In genomic region chr3:71447803-71448202, GRCh38 we compare ENCODE assay signal across 1 cellular context.
TF ChIP-seq lines count a peak whose summit lies in the region.

No MANE protein-coding gene starts in this region.

TF ChIP-seq in WTC11, 78 proteins besides CTCF, POLR2A, EP300 and RAD21 (continued from another document):
- TF ChIP-seq ARID4B (CRISPR knock-in tag; IDR thresholded peaks at IDR 0.05; ENCODE audit: borderline replicate concordance) (no peak), ZBTB21 (CRISPR knock-in tag; IDR thresholded peaks at IDR 0.05; ENCODE audit: borderline replicate concordance) (no peak), PRDM15 (CRISPR knock-in tag; IDR thresholded peaks at IDR 0.05) (no peak), CBFB (CRISPR knock-in tag; IDR thresholded peaks at IDR 0.05; ENCODE audit: low read depth) (no peak), E2F5 (CRISPR knock-in tag; IDR thresholded peaks at IDR 0.05) (no peak), MLX (CRISPR knock-in tag; IDR thresholded peaks at IDR 0.05) (no peak), HMGA2 (CRISPR knock-in tag; IDR thresholded peaks at IDR 0.05) (no peak)
